Comparison of ENCODE assay signal across 25 cellular contexts in genomic region chr19:8596168-8596567, GRCh38. TPM values are rescaled to one million over a fixed set of nuclear protein-coding genes. Genes with fewer than 3 reads are reported as not detected.
"Had no signal": no experiment of that assay in that cellular context is flagged by ENCODE, and none has a peak within 500 bp of the region (broad histone marks: within the 10 kb centered on the region; RNA-seq: fewer than 3 reads in every experiment).

No MANE protein-coding gene starts in this region.

- H3K4me2 ChIP-seq: SK-N-SH had no signal

- H3K27me3 ChIP-seq: MG63 had no signal

- H3K9ac ChIP-seq: SK-N-SH had no signal

- H3K9me3 ChIP-seq: SK-N-SH had no signal

- DNase-seq: IMR-90, Karpas-422, KG1, MG63, NCI-H1092, NCI-H1105 treated with DMSO at 0.1 percent for 48 hours, NCI-H1417 treated with DMSO at 0.1 percent for 48 hours, NCI-H146, NCI-H1694 treated with DMSO at 0.1 percent for 48 hours, NCI-H1930, NCI-H2081, NCI-H2107, NCI-H2227 treated with DMSO at 0.1 percent for 48 hours, NCI-H524, NCI-H526 treated with DMSO at 0.1 percent for 48 hours, NCI-H748 treated with DMSO at 0.1 percent for 48 hours, RPMI8226, SHP77, SK-N-SH, SW 1271, T-cell had no signal

- ATAC-seq: HepG2, T-cell had no signal

- H3K4me3 ChIP-seq: MG63 had no signal

RNA-seq across cellular contexts. Expression of gene ADAMTS10, which starts 14.3 kb away (rescaled TPM):
- total RNA-seq: HT1080, SK-MEL-5 had no signal

RNA-seq across cellular contexts. Expression of gene MYO1F, which starts 18.9 kb away (rescaled TPM):
- total RNA-seq: HT1080 had no signal

RNA-seq across cellular contexts. Expression of gene NFILZ, which starts 34.3 kb away (rescaled TPM):
- total RNA-seq: HepG2, HT1080, IMR-90, NCI-H460, SK-MEL-5, T-cell had no signal
- polyA plus RNA-seq: HepG2, IMR-90, SK-N-SH had no signal
